In the genomic region with DNA sequence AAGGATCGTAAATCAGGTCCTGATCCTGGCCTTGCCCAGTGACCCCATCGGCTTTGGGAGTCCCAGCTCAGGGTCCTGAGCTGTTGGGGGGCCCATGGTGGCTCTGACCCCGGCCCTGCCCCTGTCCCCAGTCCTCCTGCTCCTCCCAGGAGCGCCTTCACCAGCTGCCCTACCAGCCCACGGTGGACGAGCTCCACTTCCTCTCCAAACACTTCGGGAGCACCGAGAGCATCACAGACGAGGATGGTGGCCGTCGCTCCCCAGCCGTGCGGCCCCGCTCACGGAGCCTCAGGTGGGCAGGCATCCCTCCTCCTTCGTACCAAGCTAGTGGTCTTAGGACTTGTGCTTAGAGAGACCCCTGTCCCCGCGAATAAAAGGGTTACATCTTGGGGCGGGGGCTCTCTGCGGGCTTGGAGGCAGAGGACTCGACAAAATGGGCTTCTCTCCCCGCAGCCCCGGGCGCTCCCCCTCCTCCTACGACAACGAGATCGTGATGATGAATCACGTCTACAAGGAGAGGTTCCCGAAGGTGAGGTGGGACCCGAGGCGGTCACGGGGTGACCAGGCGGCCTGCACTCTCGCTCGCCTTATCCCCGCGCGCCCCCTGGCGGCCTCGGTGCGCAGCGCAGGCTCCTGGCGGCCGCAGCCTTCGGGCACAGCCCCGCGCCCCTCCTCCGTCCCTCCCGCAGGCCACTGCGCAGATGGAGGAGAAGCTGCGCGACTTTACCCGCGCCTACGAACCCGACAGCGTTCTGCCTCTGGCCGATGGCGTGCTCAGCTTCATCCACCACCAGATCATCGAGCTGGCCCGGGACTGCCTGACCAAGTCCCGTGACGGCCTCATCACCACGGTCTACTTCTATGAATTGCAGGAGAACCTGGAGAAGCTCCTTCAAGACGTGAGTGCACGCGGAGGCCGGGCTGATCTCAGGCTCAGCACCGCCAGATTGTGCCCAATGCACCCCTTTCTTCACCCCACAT, we compare ENCODE assay signal across 7 cellular contexts. TPM values are rescaled to one million over a fixed set of nuclear protein-coding genes. Genes with fewer than 3 reads are reported as not detected.
DNase-seq lines count a peak whose midpoint lies in the region; TF ChIP-seq lines count a peak whose summit lies in the region.

No MANE protein-coding gene starts in this region.

- no peaks in the 10 kb centered on the region for H3K36me3 ChIP-seq in SJSA1

- TF ChIP-seq CTCF in GM12875 (IDR thresholded peaks at IDR 0.05; ENCODE audit: borderline replicate concordance, insufficient read depth, low read depth, low read length), result peak; percentile 99
- peak; percentile 97 for TF ChIP-seq CTCF in foreskin fibroblast (IDR thresholded peaks at IDR 0.05; ENCODE audit: low read depth, low read length)

- H3K9me3 ChIP-seq in SJSA1 (replicated peaks), result no peaks in the 10 kb centered on the region

- H3K27ac ChIP-seq in SJSA1, result no peak overlapping the region
- H3K27ac ChIP-seq in substantia nigra (ENCODE audit: low read depth, low read length, poor library complexity, severe bottlenecking), result peak overlapping the region; percentile 35

- no peaks in the 10 kb centered on the region; the same call in 1 of the 2 replicates for H3K27me3 ChIP-seq in SJSA1 (replicated peaks)

- H3K4me1 ChIP-seq in SJSA1 (replicated peaks), result peaks cover 7% of the 10 kb centered on the region

- DNase-seq in KG1 (lab: John Stamatoyannopoulos, UW), result peak; percentile 35
- peak; percentile 76 to 84 for DNase-seq in SJSA1 (ENCODE audit: low read depth in 1 of 2, low spot score in 2 of 2)
- DNase-seq in activated gamma-delta T cell treated with Interleukin-2 at 50 U/mL for 16 hours, result peak; percentile 85
- peak; percentile 68 to 92 for DNase-seq in foreskin fibroblast
- peak; percentile 65 for DNase-seq in occipital lobe (lab: John Stamatoyannopoulos, UW)
- DNase-seq in substantia nigra (lab: John Stamatoyannopoulos, UW), result peak in 46 of 49 donors; percentile 15 to 92 (median 70)

- H3K4me3 ChIP-seq in GM12875 (ENCODE audit: low read depth, low read length), result no peak overlapping the region
- H3K4me3 ChIP-seq in SJSA1, result no peak overlapping the region
- peak overlapping the region; percentile 21 to 37 for H3K4me3 ChIP-seq in foreskin fibroblast (ENCODE audit: low read depth in 1 of 2, low read length in 2 of 2)

RNA-seq across cellular contexts. Expression of gene MAST1, which starts 9.1 kb away (rescaled TPM):
- not detected in 2 replicates for total RNA-seq in SJSA1 (2014; rRNA removed; shearing (Covaris generic))
- 35.1 TPM for total RNA-seq in occipital lobe

RNA-seq across cellular contexts. Expression of gene RTBDN, which starts 13.1 kb away (rescaled TPM):
- not detected in 2 replicates for total RNA-seq in SJSA1 (2014; rRNA removed; shearing (Covaris generic))
- 2.0 TPM for total RNA-seq in occipital lobe

RNA-seq across cellular contexts. Expression of gene DNASE2, which starts 33.8 kb away (rescaled TPM):
- total RNA-seq in SJSA1 (2014; rRNA removed; shearing (Covaris generic)), result 21.8 and 25.5 TPM in 2 replicates
- total RNA-seq in occipital lobe, result 4.5 TPM

RNA-seq across cellular contexts. Expression of gene KLF1, which starts 39.6 kb away (rescaled TPM):
- not detected in 2 replicates for total RNA-seq in SJSA1 (2014; rRNA removed; shearing (Covaris generic))
- 0.31 TPM for total RNA-seq in occipital lobe

RNA-seq across cellular contexts. Expression of gene RNASEH2A, which starts 41.1 kb away (rescaled TPM):
- total RNA-seq in SJSA1 (2014; rRNA removed; shearing (Covaris generic)), result 68.8 and 78.9 TPM in 2 replicates
- total RNA-seq in occipital lobe, result 15.8 TPM

Comparison
In these comparisons a context has a peak if more than half of its experiments do, and no peak if none do; other contexts are left out.
1. H3K4me3 ChIP-seq: peak in foreskin fibroblast (2 of 2); none in GM12875 (single experiment) and SJSA1 (single experiment).
2. DNase-seq: peak in every context shown above with its lines; median percentile 85 in activated gamma-delta T cell treated with Interleukin-2 at 50 U/mL for 16 hours; 80 in SJSA1; 80 in foreskin fibroblast; 70 in substantia nigra; 65 in occipital lobe; 35 in KG1.
3. RNA of gene MAST1, which starts 9.1 kb away (total RNA-seq): 35.1 TPM in occipital lobe (single experiment); not detected in SJSA1; every median in the first group is over 10 times any median in the second.